Comparison of ENCODE assay signal across 1 cellular context in genomic region chr1:63126104-63126503, GRCh38.
TF ChIP-seq lines count a peak whose summit lies in the region.

No MANE protein-coding gene starts in this region.

TF ChIP-seq in GM12878, 131 proteins besides CTCF, POLR2A, EP300 and RAD21 (continued from another document):
- TF ChIP-seq ZBTB11 (CRISPR knock-in tag; IDR thresholded peaks at IDR 0.05), result no peak
- no peak for TF ChIP-seq E2F4 (IDR thresholded peaks at IDR 0.05; ENCODE audit: low read depth, low read length)
- TF ChIP-seq PAX8 (IDR thresholded peaks at IDR 0.05), result no peak
- no peak for TF ChIP-seq USF2 (IDR thresholded peaks at IDR 0.05; ENCODE audit: borderline replicate concordance, low read depth, low read length)
